ENCODE assay signal across 8 cellular contexts in the genomic region with DNA sequence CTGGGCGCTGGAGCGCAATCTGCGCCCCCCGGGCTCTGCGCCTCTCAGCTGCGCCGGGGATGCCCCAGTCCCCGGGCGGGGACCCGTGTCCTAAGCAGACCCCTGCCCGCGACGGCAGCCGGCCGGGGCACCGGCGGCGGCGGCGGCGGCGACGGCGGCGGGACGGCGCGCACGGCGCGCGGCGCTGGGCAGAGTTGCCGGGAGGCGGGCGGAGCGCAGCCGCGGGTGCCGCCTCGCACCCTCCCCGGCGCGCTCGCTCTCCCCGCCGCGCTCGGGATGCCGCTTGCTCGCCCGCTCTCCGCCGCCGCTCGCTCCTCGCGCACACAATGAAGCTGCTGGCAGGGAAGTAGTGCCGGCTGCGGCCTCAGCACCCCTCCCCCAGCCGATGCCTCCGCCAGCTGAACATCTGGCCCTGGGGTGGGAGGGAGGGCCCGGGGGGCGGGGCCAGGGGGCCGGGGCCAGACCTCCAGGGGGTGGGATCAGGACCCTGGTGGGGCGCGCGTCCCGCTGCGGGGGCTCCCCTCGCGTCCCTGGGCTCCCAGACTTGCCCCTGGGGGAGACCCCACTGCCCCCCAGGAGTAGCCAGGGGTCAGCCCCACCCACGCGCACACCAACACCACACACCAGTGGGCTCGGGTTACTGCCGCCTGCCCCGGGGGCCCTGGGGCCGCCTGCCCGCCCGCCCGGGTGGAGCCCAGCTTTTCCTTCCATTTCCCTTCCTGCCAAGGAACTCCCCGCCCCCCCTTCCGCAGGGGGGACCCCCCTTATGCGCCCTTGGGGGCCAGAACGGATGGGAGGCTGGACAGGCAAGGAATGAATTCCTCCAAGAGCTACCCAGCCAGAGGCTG. TPM values are rescaled to one million over a fixed set of nuclear protein-coding genes. Genes with fewer than 3 reads are reported as not detected.
DNase-seq lines count a peak whose midpoint lies in the region; ATAC-seq, FAIRE-seq and TF ChIP-seq lines count a peak whose summit lies in the region.

TSS of gene RCOR2 (minus strand) at position 328 of the 848 bp plus-strand sequence. CDS start 708 bp downstream, outside the sequence.

- peak within 1 kb of the TSS; percentile 32 for H4K8ac ChIP-seq in neuronal stem cell (ENCODE audit: low read depth, low read length)

- H3K27ac Mint-ChIP-seq in activated naive CD4-positive, alpha-beta T cell treated with anti-CD3 and anti-CD28 coated beads, Interleukin-2, amount 10 ng/mL, durations not matched to agents 7 days and 5 days: peak within 1 kb of the TSS; percentile 52

- peaks cover 2% of the 10 kb centered on the region for H3K36me3 Mint-ChIP-seq in activated naive CD4-positive, alpha-beta T cell treated with anti-CD3 and anti-CD28 coated beads, Interleukin-2, amount 10 ng/mL, durations not matched to agents 7 days and 5 days

- H3K36me3 ChIP-seq in neuronal stem cell (replicated peaks in 1 of 2; ENCODE audit: control insufficient read depth in 2 of 2, insufficient read depth in 2 of 2, low read length in 2 of 2) (peaks cover 22 to 29% of the 10 kb centered on the region in 2 donors), testis (ENCODE audit: low read depth, missing control alignments) (no peaks in the 10 kb centered on the region)

- H3K14ac ChIP-seq in neuronal stem cell (ENCODE audit: low read length): peak within 1 kb of the TSS; percentile 95

- TF ChIP-seq CTCF in RWPE1 (conservative IDR thresholded peaks at IDR 0.05; ENCODE audit: low read depth): no peak
- TF ChIP-seq CTCF in testis (IDR thresholded peaks at IDR 0.05): no peak

- no peak for FAIRE-seq in frontal cortex (lab: Jason Lieb, UNC)

- H3K27me3 Mint-ChIP-seq in activated naive CD4-positive, alpha-beta T cell treated with anti-CD3 and anti-CD28 coated beads, Interleukin-2, amount 10 ng/mL, durations not matched to agents 7 days and 5 days: peaks cover 81% of the 10 kb centered on the region

- no peak for ATAC-seq in HG02938 (IDR thresholded peaks at IDR 0.05; ENCODE audit: unreplicated experiment)

- H2AFZ ChIP-seq in neuronal stem cell (ENCODE audit: low read length): peak within 1 kb of the TSS; percentile 81

- H3K79me1 ChIP-seq in neuronal stem cell (ENCODE audit: low read depth, low read length): peaks cover 19% of the 10 kb centered on the region

- H3K4me1 Mint-ChIP-seq in activated naive CD4-positive, alpha-beta T cell treated with anti-CD3 and anti-CD28 coated beads, Interleukin-2, amount 10 ng/mL, durations not matched to agents 7 days and 5 days: peaks cover 15% of the 10 kb centered on the region

- intact Hi-C loops in testis (cut with DNase I; ENCODE audit: low total_unique reads): no loop called here

- peak; percentile 66 for DNase-seq in G401 (ENCODE audit: low spot score)
- peak; percentile 46 for DNase-seq in LoVo (ENCODE audit: low spot score)
- DNase-seq in RWPE1 (ENCODE audit: low spot score): peak; percentile 74
- peak; percentile 75 for DNase-seq in activated naive CD4-positive, alpha-beta T cell treated with anti-CD3 and anti-CD28 coated beads, Interleukin-2, amount 10 ng/mL, durations not matched to agents 7 days and 5 days
- peak; percentile 90 to 97 for DNase-seq in frontal cortex (ENCODE audit: low spot score in 2 of 2)
- peak; percentile 83 for DNase-seq in neuronal stem cell (ENCODE audit: low spot score)
- peak; percentile 83 for DNase-seq in testis

- H3K9me3 ChIP-seq in neuronal stem cell (replicated peaks in 1 of 2; ENCODE audit: control insufficient read depth in 2 of 2, insufficient read depth in 1 of 2, low read depth in 1 of 2, low read length in 2 of 2) (peaks cover 0 to 5% of the 10 kb centered on the region in 2 donors), testis (no peaks in the 10 kb centered on the region)

- peak within 1 kb of the TSS; percentile 90 for H3K23ac ChIP-seq in neuronal stem cell (ENCODE audit: low read depth, low read length, poor library complexity)

- peak within 1 kb of the TSS; percentile 98 for H2BK120ac ChIP-seq in neuronal stem cell (ENCODE audit: low read depth, low read length)

- POLR2A ChIA-PET in RWPE1 (lab: Yijun Ruan, JAX; ENCODE audit: low non-redundant PET): no interaction called here

- peak within 1 kb of the TSS; percentile 82 for H3K4me2 ChIP-seq in neuronal stem cell (ENCODE audit: insufficient read depth, low read length, poor library complexity, severe bottlenecking)

- CTCF ChIA-PET in RWPE1 (lab: Yijun Ruan, JAX): no interaction called here
- CTCF ChIA-PET in activated naive CD4-positive, alpha-beta T cell treated with anti-CD3 and anti-CD28 coated beads, Interleukin-2, amount 10 ng/mL, durations not matched to agents 7 days and 5 days (lab: Charles Lee): interaction anchor here (0.7 to 1.3 kb wide), 5 partner anchors 10 to 233 kb away, joined by 3 to 6 read pairs (median 4); no protein-coding TSS in a partner anchor

- peak within 1 kb of the TSS; percentile 79 for H3K4me3 Mint-ChIP-seq in activated naive CD4-positive, alpha-beta T cell treated with anti-CD3 and anti-CD28 coated beads, Interleukin-2, amount 10 ng/mL, durations not matched to agents 7 days and 5 days

- peak within 1 kb of the TSS; percentile 98 for H3K4ac ChIP-seq in neuronal stem cell (ENCODE audit: low read length)

- WGBS in neuronal stem cell (ENCODE audit: extremely low coverage in 2 of 2, insufficient read length in 2 of 2, insufficient replicate concordance in 1 of 2), 2 donors: no CpG with 5 or more reads among the region's 85 CpGs
- WGBS in testis, 2 donors: 1% methylated on average over 13 to 75 of the region's 85 CpGs

- no peaks in the 10 kb centered on the region for H3K9me3 Mint-ChIP-seq in activated naive CD4-positive, alpha-beta T cell treated with anti-CD3 and anti-CD28 coated beads, Interleukin-2, amount 10 ng/mL, durations not matched to agents 7 days and 5 days

- peak within 1 kb of the TSS; percentile 99 for H2BK5ac ChIP-seq in neuronal stem cell (ENCODE audit: low read length)

- H2AK5ac ChIP-seq in neuronal stem cell (ENCODE audit: low read depth, low read length): peak within 1 kb of the TSS; percentile 99

- H3K9ac ChIP-seq in neuronal stem cell (ENCODE audit: low read depth, low read length, poor library complexity): peak within 1 kb of the TSS; percentile 95

- H3K4me3 ChIP-seq in neuronal stem cell (ENCODE audit: low read length in 2 of 2) (peak within 1 kb of the TSS; percentile 66 to 85), testis (peak within 1 kb of the TSS; percentile 45 to 50)

- peak within 1 kb of the TSS; percentile 87 for H2BK15ac ChIP-seq in neuronal stem cell (ENCODE audit: low read length)

- H3K18ac ChIP-seq in neuronal stem cell (ENCODE audit: low read length): peak within 1 kb of the TSS; percentile 100

- H2BK12ac ChIP-seq in neuronal stem cell (ENCODE audit: low read length): peak within 1 kb of the TSS; percentile 95

- H3K27me3 ChIP-seq in neuronal stem cell (ENCODE audit: control insufficient read depth in 3 of 3, insufficient read depth in 3 of 3, low read depth in 1 of 3, low read length in 3 of 3): no peaks in the 10 kb centered on the region
- no peaks in the 10 kb centered on the region for H3K27me3 ChIP-seq in testis

- peak within 1 kb of the TSS; percentile 47 for H4K91ac ChIP-seq in neuronal stem cell (ENCODE audit: low read depth, low read length, poor library complexity)

- H3K4me1 ChIP-seq in neuronal stem cell (ENCODE audit: control insufficient read depth in 2 of 2, insufficient read depth in 1 of 2, low read depth in 1 of 2, low read length in 2 of 2) (peaks cover 34 to 37% of the 10 kb centered on the region in 2 donors), testis (peaks cover 49% of the 10 kb centered on the region)

- in situ Hi-C loops in G401 (cut with HindIII; ENCODE audit: low sequenced_read_pairs): no loop called here

- H3K27ac ChIP-seq in RWPE1: peak within 1 kb of the TSS; percentile 72
- peak within 1 kb of the TSS; percentile 94 for H3K27ac ChIP-seq in neuronal stem cell (replicated peaks; ENCODE audit: low read length)
- H3K27ac ChIP-seq in testis: peak within 1 kb of the TSS; percentile 13 to 54

- no peak for TF ChIP-seq POLR2A in testis (IDR thresholded peaks at IDR 0.05)

RNA-seq across cellular contexts. Expression of gene RCOR2, which starts in this region (rescaled TPM):
- total RNA-seq in G401 (2014; rRNA removed; shearing (Covaris generic)): 53.3 and 54.9 TPM in 2 replicates
- total RNA-seq in frontal cortex: 14.3 TPM
- polyA plus RNA-seq in neuronal stem cell (2013, experiment 1 of 2): 74.6 TPM
- 74.3 TPM for polyA plus RNA-seq in neuronal stem cell (2013, experiment 2 of 2)
- 1 to 10 TPM; 3.9 to 6.3 TPM for total RNA-seq in testis
- 7.9 TPM for polyA plus RNA-seq in testis (ENCODE audit: insufficient read depth, low read depth, low replicate concordance)

Comparison
In these comparisons a context has a peak if more than half of its experiments do, and no peak if none do; other contexts are left out.
1. H3K27ac ChIP-seq: peak in every context shown above with its lines; median percentile 94 in neuronal stem cell; 72 in RWPE1; 34 in testis.